Comparison of ENCODE assay signal across 24 cellular contexts in genomic region chr11:133971871-133972270, GRCh38.
"Had no signal": no experiment of that assay in that cellular context is flagged by ENCODE, and none has a peak within 500 bp of the region (broad histone marks: within the 10 kb centered on the region; RNA-seq: fewer than 3 reads in every experiment).

No MANE protein-coding gene starts in this region.

- H3K36me3 Mint-ChIP-seq: stimulated activated effector memory CD8-positive, alpha-beta T cell treated with anti-CD3 and anti-CD28 coated beads, Interleukin-12 subunit alpha, Interleukin-12 subunit beta, amount 100 ng/mL, for 72 hours; stimulated activated memory B cell treated with anti-CD40 and anti-IgM and Interleukin-4, amounts not matched to agents 10 μg/mL and 1 μg/mL and 100 μg/mL, for 72 hours; stimulated activated naive B cell treated with anti-CD40 and anti-IgM and Interleukin-4, amounts not matched to agents 10 μg/mL and 1 μg/mL and 100 μg/mL, for 72 hours; type B pancreatic cell had no signal

- H3K27ac Mint-ChIP-seq: stimulated activated effector memory CD8-positive, alpha-beta T cell treated with anti-CD3 and anti-CD28 coated beads, Interleukin-12 subunit alpha, Interleukin-12 subunit beta, amount 100 ng/mL, for 72 hours; stimulated activated memory B cell treated with anti-CD40 and anti-IgM and Interleukin-4, amounts not matched to agents 10 μg/mL and 1 μg/mL and 100 μg/mL, for 72 hours; stimulated activated naive B cell treated with anti-CD40 and anti-IgM and Interleukin-4, amounts not matched to agents 10 μg/mL and 1 μg/mL and 100 μg/mL, for 72 hours; stimulated activated naive CD8-positive, alpha-beta T cell treated with anti-CD3 and anti-CD28 coated beads, Interleukin-15, amount 100 ng/mL, for 72 hours; stimulated activated naive CD8-positive, alpha-beta T cell treated with anti-CD3 and anti-CD28 coated beads, Interleukin-15, Interleukin-2, amounts not matched to agents 100 ng/mL and 50 ng/mL, for 24 hours; type B pancreatic cell had no signal

- ATAC-seq: stimulated activated effector memory CD8-positive, alpha-beta T cell treated with anti-CD3 and anti-CD28 coated beads, Interleukin-12 subunit alpha, Interleukin-12 subunit beta, amount 100 ng/mL, for 72 hours; stimulated activated memory B cell treated with anti-CD40 and anti-IgM and Interleukin-4, amounts not matched to agents 10 μg/mL and 1 μg/mL and 100 μg/mL, for 72 hours; stimulated activated naive B cell treated with anti-CD40 and anti-IgM and Interleukin-4, amounts not matched to agents 10 μg/mL and 1 μg/mL and 100 μg/mL, for 72 hours; stimulated activated naive CD8-positive, alpha-beta T cell treated with anti-CD3 and anti-CD28 coated beads, Interleukin-15, amount 100 ng/mL, for 72 hours; stimulated activated naive CD8-positive, alpha-beta T cell treated with anti-CD3 and anti-CD28 coated beads, Interleukin-15, Interleukin-2, amounts not matched to agents 100 U/mL and 50 U/mL, for 24 hours; upper lobe of right lung had no signal

- H3K27me3 Mint-ChIP-seq: stimulated activated naive CD8-positive, alpha-beta T cell treated with anti-CD3 and anti-CD28 coated beads, Interleukin-15, Interleukin-2, amounts not matched to agents 100 ng/mL and 50 ng/mL, for 24 hours had no signal

- DNase-seq: stimulated activated CD4-positive, alpha-beta T cell treated with anti-CD3 and anti-CD28 coated beads, Interleukin-2, amount 100 ng/mL, for 48 hours; stimulated activated CD4-positive, alpha-beta T cell treated with anti-CD3 and anti-CD28 coated beads, Interleukin-4, amount 100 ng/mL, for 1 hour; stimulated activated CD4-positive, alpha-beta T cell treated with anti-CD3 and anti-CD28 coated beads, Interleukin-4, amount 100 ng/mL, for 24 hours; stimulated activated CD4-positive, alpha-beta T cell treated with anti-CD3 and anti-CD28 coated beads, Interleukin-4, amount 100 ng/mL, for 4 hours; stimulated activated CD8-positive, alpha-beta memory T cell treated with anti-CD3 and anti-CD28 coated beads, Interleukin-4, amount 100 ng/mL, for 48 hours; stimulated activated naive B cell treated with anti-CD40 and anti-IgM and Interleukin-4, amounts not matched to agents 10 μg/mL and 1 μg/mL and 100 μg/mL, for 72 hours; stimulated activated naive CD4-positive, alpha-beta T cell; stimulated activated naive CD4-positive, alpha-beta T cell treated with Interleukin-2 at 50 U/mL for 16 hours; stimulated activated naive CD8-positive, alpha-beta T cell treated with anti-CD3 and anti-CD28 coated beads, Interleukin-15, amount 100 ng/mL, for 72 hours; stimulated activated naive CD8-positive, alpha-beta T cell treated with anti-CD3 and anti-CD28 coated beads, Interleukin-15, Interleukin-2, amounts not matched to agents 100 U/mL and 50 U/mL, for 24 hours; stomach; substantia nigra; testis; thyroid gland; tibial artery; transverse colon; trophoblast cell; upper lobe of left lung; upper lobe of right lung; uterus had no signal

- H3K9me3 Mint-ChIP-seq: stimulated activated memory B cell treated with anti-CD40 and anti-IgM and Interleukin-4, amounts not matched to agents 10 μg/mL and 1 μg/mL and 100 μg/mL, for 72 hours; stimulated activated naive CD8-positive, alpha-beta T cell treated with anti-CD3 and anti-CD28 coated beads, Interleukin-15, amount 100 ng/mL, for 72 hours; stimulated activated naive CD8-positive, alpha-beta T cell treated with anti-CD3 and anti-CD28 coated beads, Interleukin-15, Interleukin-2, amounts not matched to agents 100 ng/mL and 50 ng/mL, for 24 hours; type B pancreatic cell had no signal

- H3K4me3 Mint-ChIP-seq: stimulated activated effector memory CD8-positive, alpha-beta T cell treated with anti-CD3 and anti-CD28 coated beads, Interleukin-12 subunit alpha, Interleukin-12 subunit beta, amount 100 ng/mL, for 72 hours; stimulated activated memory B cell treated with anti-CD40 and anti-IgM and Interleukin-4, amounts not matched to agents 10 μg/mL and 1 μg/mL and 100 μg/mL, for 72 hours; stimulated activated naive B cell treated with anti-CD40 and anti-IgM and Interleukin-4, amounts not matched to agents 10 μg/mL and 1 μg/mL and 100 μg/mL, for 72 hours; stimulated activated naive CD8-positive, alpha-beta T cell treated with anti-CD3 and anti-CD28 coated beads, Interleukin-15, amount 100 ng/mL, for 72 hours; stimulated activated naive CD8-positive, alpha-beta T cell treated with anti-CD3 and anti-CD28 coated beads, Interleukin-15, Interleukin-2, amounts not matched to agents 100 ng/mL and 50 ng/mL, for 24 hours; type B pancreatic cell had no signal
